In genomic region chr7:65239707-65240352, GRCh38 we compare ENCODE assay signal across 8 cellular contexts.
DNase-seq lines count a peak whose midpoint lies in the region; ATAC-seq, FAIRE-seq and TF ChIP-seq lines count a peak whose summit lies in the region.

No MANE protein-coding gene starts in this region.

- peaks cover 12% of the 10 kb centered on the region for H3K27me3 ChIP-seq in GM23338 (ENCODE audit: insufficient read depth)

- H3K27ac ChIP-seq in GM23338 (ENCODE audit: low read depth) = no peak overlapping the region

- FAIRE-seq in RCC 7860 (lab: Jason Lieb, UNC) = no peak

- H3K27ac Mint-ChIP-seq in GM23338 = no peak overlapping the region
- H3K27ac Mint-ChIP-seq in natural killer cell treated with Interleukin-12 subunit alpha and Interleukin-12 subunit beta and Interleukin-15 and Interleukin-18, amount 100 ng/mL, for 72 hours = no peak overlapping the region

- peak overlapping the region; percentile 73 for H3K4me3 Mint-ChIP-seq in GM23338
- H3K4me3 Mint-ChIP-seq in natural killer cell treated with Interleukin-12 subunit alpha and Interleukin-12 subunit beta and Interleukin-15 and Interleukin-18, amount 100 ng/mL, for 72 hours = peak overlapping the region; percentile 73

- no peaks in the 10 kb centered on the region for H3K36me3 ChIP-seq in GM23338 (ENCODE audit: insufficient read depth)

- DNase-seq in GM23338 (ENCODE audit: low spot score) (peak; percentile 67), RCC 7860 (ENCODE audit: low spot score) (peak; percentile 40), epithelial cell of esophagus (ENCODE audit: low read depth) (no peak), NAMALWA (ENCODE audit: low spot score) (no peak)
- no peak for DNase-seq in natural killer cell treated with Interleukin-12 subunit alpha and Interleukin-12 subunit beta and Interleukin-15 and Interleukin-18, amount 100 ng/mL, for 72 hours (ENCODE audit: low spot score)
- no peak for DNase-seq in activated CD8-positive, alpha-beta memory T cell treated with anti-CD3 and anti-CD28 coated beads, Interleukin-2, amount 50 U/mL, for 48 hours

- H3K9me2 ChIP-seq in GM23338 (ENCODE audit: insufficient read depth) = no peaks in the 10 kb centered on the region; the same call in 1 of the 2 replicates

- no peak for TF ChIP-seq CTCF in GM23338 (conservative IDR thresholded peaks at IDR 0.05; ENCODE audit: low read depth in 2 of 2)
- no peak for TF ChIP-seq CTCF in epithelial cell of esophagus (IDR thresholded peaks at IDR 0.05; ENCODE audit: insufficient read depth, low read depth, low read length, missing control alignments)

- H3K79me2 ChIP-seq in GM23338 (replicated peaks; ENCODE audit: insufficient read depth) = no peaks in the 10 kb centered on the region

- H3K4me1 Mint-ChIP-seq in GM23338 = peaks cover 11% of the 10 kb centered on the region; the same call in 2 of the 3 replicates
- peaks cover 15 to 16% of the 10 kb centered on the region in 2 donors for H3K4me1 Mint-ChIP-seq in natural killer cell treated with Interleukin-12 subunit alpha and Interleukin-12 subunit beta and Interleukin-15 and Interleukin-18, amount 100 ng/mL, for 72 hours (ENCODE audit: low read depth in 2 of 2)

- H3K27me3 Mint-ChIP-seq in GM23338 (ENCODE audit: insufficient read depth, low read depth, poor library complexity) = peaks cover 5% of the 10 kb centered on the region
- peaks cover 0 to 2% of the 10 kb centered on the region in 2 donors for H3K27me3 Mint-ChIP-seq in natural killer cell treated with Interleukin-12 subunit alpha and Interleukin-12 subunit beta and Interleukin-15 and Interleukin-18, amount 100 ng/mL, for 72 hours

- H3K4me3 ChIP-seq in GM23338 (peak overlapping the region; percentile 78), epithelial cell of esophagus (ENCODE audit: low read length) (peak overlapping the region; percentile 27)

- no peaks in the 10 kb centered on the region for H3F3A ChIP-seq in GM23338 (replicated peaks; ENCODE audit: low read depth)

- H3K9me3 Mint-ChIP-seq in GM23338 = no peaks in the 10 kb centered on the region; the same call in 2 of the 3 replicates
- H3K9me3 Mint-ChIP-seq in natural killer cell treated with Interleukin-12 subunit alpha and Interleukin-12 subunit beta and Interleukin-15 and Interleukin-18, amount 100 ng/mL, for 72 hours = no peaks in the 10 kb centered on the region

- ATAC-seq in GM23338 (peak; percentile 91), HG02588 (IDR thresholded peaks at IDR 0.05; ENCODE audit: unreplicated experiment) (no peak), HG03108 (IDR thresholded peaks at IDR 0.05; ENCODE audit: unreplicated experiment) (no peak)
- peak; percentile 74 to 75 for ATAC-seq in natural killer cell treated with Interleukin-12 subunit alpha and Interleukin-12 subunit beta and Interleukin-15 and Interleukin-18, amount 100 ng/mL, for 72 hours

- no peaks in the 10 kb centered on the region for H4K20me1 ChIP-seq in GM23338 (replicated peaks; ENCODE audit: insufficient read depth)

- H3K36me3 Mint-ChIP-seq in GM23338 (ENCODE audit: low read depth) = no peaks in the 10 kb centered on the region; the same call in 2 of the 3 replicates
- H3K36me3 Mint-ChIP-seq in natural killer cell treated with Interleukin-12 subunit alpha and Interleukin-12 subunit beta and Interleukin-15 and Interleukin-18, amount 100 ng/mL, for 72 hours = no peaks in the 10 kb centered on the region

- peak overlapping the region; percentile 96 for H3K4me2 ChIP-seq in GM23338

- peaks cover 14% of the 10 kb centered on the region for H3K4me1 ChIP-seq in GM23338 (ENCODE audit: insufficient read depth)

- H2AFZ ChIP-seq in GM23338 = peak overlapping the region; percentile 99

TF ChIP-seq in GM23338, 12 proteins besides CTCF, POLR2A, EP300 and RAD21:
- TF ChIP-seq JUNB (IDR thresholded peaks at IDR 0.05; ENCODE audit: unreplicated experiment) (no peak), EZH2 (IDR thresholded peaks at IDR 0.05; ENCODE audit: low read depth, unreplicated experiment) (no peak), REST (IDR thresholded peaks at IDR 0.05; ENCODE audit: unreplicated experiment) (no peak), NANOG (IDR thresholded peaks at IDR 0.05; ENCODE audit: borderline replicate concordance) (no peak)
TF ChIP-seq in GM23338: peak in this region for 0.

Comparison
In these comparisons a context has a peak if more than half of its experiments do, and no peak if none do; other contexts are left out.
1. ATAC-seq: peak in GM23338 (single experiment) and natural killer cell treated with Interleukin-12 subunit alpha and Interleukin-12 subunit beta and Interleukin-15 and Interleukin-18, amount 100 ng/mL, for 72 hours (2 of 2); none in HG02588 (single experiment) and HG03108 (single experiment).
2. DNase-seq: peak in GM23338 (single experiment) and RCC 7860 (single experiment); none in epithelial cell of esophagus (single experiment), natural killer cell treated with Interleukin-12 subunit alpha and Interleukin-12 subunit beta and Interleukin-15 and Interleukin-18, amount 100 ng/mL, for 72 hours (single experiment), NAMALWA (single experiment) and activated CD8-positive, alpha-beta memory T cell treated with anti-CD3 and anti-CD28 coated beads, Interleukin-2, amount 50 U/mL, for 48 hours (single experiment).